Comparison of ENCODE assay signal across 8 cellular contexts in genomic region chr5:40688127-40688756, GRCh38. TPM values are rescaled to one million over a fixed set of nuclear protein-coding genes. Genes with fewer than 3 reads are reported as not detected.
DNase-seq lines count a peak whose midpoint lies in the region; ATAC-seq and TF ChIP-seq lines count a peak whose summit lies in the region.

No MANE protein-coding gene starts in this region.

- H3K27ac Mint-ChIP-seq in naive thymus-derived CD8-positive, alpha-beta T cell, result peak overlapping the region; percentile 88 to 99 (median 96)
- H3K27ac Mint-ChIP-seq in stimulated activated naive B cell treated with anti-CD40 and anti-IgM and Interleukin-4, amounts not matched to agents 10 μg/mL and 1 μg/mL and 100 μg/mL, for 72 hours, result peak overlapping the region; percentile 71

- H3K4me3 Mint-ChIP-seq in naive thymus-derived CD8-positive, alpha-beta T cell, result peak overlapping the region; percentile 75 to 100 (median 92)
- peak overlapping the region; percentile 71 to 75 for H3K4me3 Mint-ChIP-seq in stimulated activated naive B cell treated with anti-CD40 and anti-IgM and Interleukin-4, amounts not matched to agents 10 μg/mL and 1 μg/mL and 100 μg/mL, for 72 hours

- ATAC-seq in GM21515 (IDR thresholded peaks at IDR 0.05; ENCODE audit: unreplicated experiment), result peak; percentile 95
- peak; percentile 66 to 71 for ATAC-seq in naive thymus-derived CD8-positive, alpha-beta T cell
- ATAC-seq in stimulated activated naive B cell treated with anti-CD40 and anti-IgM and Interleukin-4, amounts not matched to agents 10 μg/mL and 1 μg/mL and 100 μg/mL, for 72 hours (replicated peaks), result peak; percentile 80 to 84

- H4K20me1 ChIP-seq in OCI-LY1 (ENCODE audit: insufficient read depth, low read length), result no peaks in the 10 kb centered on the region

- POLR2A ChIA-PET in naive thymus-derived CD8-positive, alpha-beta T cell (lab: Charles Lee), result no interaction called here

- no peaks in the 10 kb centered on the region for H3K27me3 Mint-ChIP-seq in naive thymus-derived CD8-positive, alpha-beta T cell
- no peaks in the 10 kb centered on the region for H3K27me3 Mint-ChIP-seq in stimulated activated naive B cell treated with anti-CD40 and anti-IgM and Interleukin-4, amounts not matched to agents 10 μg/mL and 1 μg/mL and 100 μg/mL, for 72 hours

- TF ChIP-seq CTCF in OCI-LY1 (IDR thresholded peaks at IDR 0.05; ENCODE audit: low read length), result peak; percentile 95
- peak; percentile 90 for TF ChIP-seq CTCF in epithelial cell of proximal tubule (conservative IDR thresholded peaks at IDR 0.05; ENCODE audit: low read depth, low read length)

- DNase-seq in DMS 273 treated with DMSO at 0.1 percent for 48 hours (lab: John Stamatoyannopoulos, UW), result peak; percentile 66
- peak; percentile 78 for DNase-seq in HuH-7.5 (ENCODE audit: low spot score)
- peak; percentile 81 for DNase-seq in activated T-cell treated with anti-CD3 and anti-CD28 coated beads for 24 hours (ENCODE audit: low read depth)
- DNase-seq in epithelial cell of proximal tubule (ENCODE audit: low read depth), result peak; percentile 35
- peak; percentile 62 to 92 (median 86) for DNase-seq in naive thymus-derived CD8-positive, alpha-beta T cell
- peak; percentile 75 for DNase-seq in stimulated activated naive B cell treated with anti-CD40 and anti-IgM and Interleukin-4, amounts not matched to agents 10 μg/mL and 1 μg/mL and 100 μg/mL, for 72 hours

- peaks cover 29 to 83% (median 81%) of the 10 kb centered on the region in 4 donors for H3K4me1 Mint-ChIP-seq in naive thymus-derived CD8-positive, alpha-beta T cell
- peaks cover 29 to 75% of the 10 kb centered on the region in 2 donors for H3K4me1 Mint-ChIP-seq in stimulated activated naive B cell treated with anti-CD40 and anti-IgM and Interleukin-4, amounts not matched to agents 10 μg/mL and 1 μg/mL and 100 μg/mL, for 72 hours

- H3K9ac ChIP-seq in OCI-LY1 (ENCODE audit: low read length), result 0 out of 2 replicates have a peak overlapping the region, but pooled peaks have one; percentile 17

- peaks cover 60% of the 10 kb centered on the region for H3K79me2 ChIP-seq in OCI-LY1 (ENCODE audit: insufficient read depth, low read length)

- no peak overlapping the region for H3K4me3 ChIP-seq in OCI-LY1 (ENCODE audit: low read depth, low read length, poor library complexity, severe bottlenecking)
- no peak overlapping the region for H3K4me3 ChIP-seq in epithelial cell of proximal tubule (ENCODE audit: low read depth, low read length)

- H3K36me3 Mint-ChIP-seq in naive thymus-derived CD8-positive, alpha-beta T cell, result peaks cover 0 to 69% (median 11%) of the 10 kb centered on the region in 3 donors
- peaks cover 34 to 72% of the 10 kb centered on the region in 2 donors for H3K36me3 Mint-ChIP-seq in stimulated activated naive B cell treated with anti-CD40 and anti-IgM and Interleukin-4, amounts not matched to agents 10 μg/mL and 1 μg/mL and 100 μg/mL, for 72 hours

- H3K4me1 ChIP-seq in OCI-LY1 (ENCODE audit: insufficient read depth, low read length, severe bottlenecking), result peaks cover 56% of the 10 kb centered on the region

- H3K9me3 ChIP-seq in OCI-LY1 (ENCODE audit: low read length), result no peaks in the 10 kb centered on the region

- H2AFZ ChIP-seq in OCI-LY1 (ENCODE audit: low read length), result no peak overlapping the region

- H3K9me2 ChIP-seq in OCI-LY1 (ENCODE audit: low read depth, low read length), result no peaks in the 10 kb centered on the region

- peaks cover 51% of the 10 kb centered on the region for H3K36me3 ChIP-seq in OCI-LY1 (ENCODE audit: insufficient read depth, low read length)

- H3K9me3 Mint-ChIP-seq in naive thymus-derived CD8-positive, alpha-beta T cell, result no peaks in the 10 kb centered on the region
- H3K9me3 Mint-ChIP-seq in stimulated activated naive B cell treated with anti-CD40 and anti-IgM and Interleukin-4, amounts not matched to agents 10 μg/mL and 1 μg/mL and 100 μg/mL, for 72 hours, result no peaks in the 10 kb centered on the region

- H3K27ac ChIP-seq in OCI-LY1 (ENCODE audit: low read depth, low read length, poor library complexity, severe bottlenecking), result peak overlapping the region; percentile 39

- no peaks in the 10 kb centered on the region for H3K27me3 ChIP-seq in OCI-LY1 (ENCODE audit: insufficient read depth, low read length)

- H3F3A ChIP-seq in OCI-LY1 (ENCODE audit: insufficient read depth, low read length), result no peaks in the 10 kb centered on the region

- H3K4me2 ChIP-seq in OCI-LY1 (ENCODE audit: low read length), result peak overlapping the region; percentile 48

RNA-seq across cellular contexts. Expression of gene PTGER4, which starts 8.5 kb away (rescaled TPM):
- total RNA-seq in epithelial cell of proximal tubule, result 10.3 and 36.8 TPM in 2 replicates
- total RNA-seq in naive thymus-derived CD8-positive, alpha-beta T cell, result 10 to 100 TPM; 28.2 to 30.7 TPM
- 10 to 100 TPM; 36.0 to 43.8 (median 41.6) TPM for polyA plus RNA-seq in naive thymus-derived CD8-positive, alpha-beta T cell

Comparison
In these comparisons a context has a peak if more than half of its experiments do, and no peak if none do; other contexts are left out.
1. DNase-seq: peak in every context shown above with its lines; median percentile 86 in naive thymus-derived CD8-positive, alpha-beta T cell; 81 in activated T-cell treated with anti-CD3 and anti-CD28 coated beads for 24 hours; 78 in HuH-7.5; 75 in stimulated activated naive B cell treated with anti-CD40 and anti-IgM and Interleukin-4, amounts not matched to agents 10 μg/mL and 1 μg/mL and 100 μg/mL, for 72 hours; 66 in DMS 273 treated with DMSO at 0.1 percent for 48 hours; 35 in epithelial cell of proximal tubule.